In genomic region chr5:149596712-149597111, GRCh38 we compare ENCODE assay signal across 2 cellular contexts.
TF ChIP-seq lines count a peak whose summit lies in the region.

No MANE protein-coding gene starts in this region.

TF ChIP-seq in liver, 16 proteins besides CTCF, POLR2A, EP300 and RAD21:
- TF ChIP-seq NR2F2 (IDR thresholded peaks at IDR 0.05) (peak; percentile 15), FOXA1 (IDR thresholded peaks at IDR 0.05) (no peak)

TF ChIP-seq in HepG2, 621 proteins besides CTCF, POLR2A, EP300 and RAD21:
- no peak for TF ChIP-seq NFYB (CRISPR knock-in tag; IDR thresholded peaks at IDR 0.05)
